In genomic region chr11:13207665-13208594, GRCh38 we compare ENCODE assay signal across 8 cellular contexts.
DNase-seq lines count a peak whose midpoint lies in the region; ATAC-seq and TF ChIP-seq lines count a peak whose summit lies in the region.

No MANE protein-coding gene starts in this region.

- H4K20me1 ChIP-seq in MM.1S (ENCODE audit: insufficient read depth, low read length), result no peaks in the 10 kb centered on the region

- peak overlapping the region; percentile 62 for H3K4me3 Mint-ChIP-seq in activated T-helper 2 cell treated with anti-CD3 and anti-CD28 coated beads, Interferon-gamma antibody, Interleukin-2, Interleukin-4, amounts not matched to agents 10 μg/mL and 5 μg/mL and 100 μg/mL, durations not matched to agents 14 hours and 24 hours and 36 hours (ENCODE audit: low read depth)

- H3K9me2 ChIP-seq in MM.1S (replicated peaks; ENCODE audit: insufficient read depth, low read length), result no peaks in the 10 kb centered on the region

- H3K27ac Mint-ChIP-seq in activated T-helper 2 cell treated with anti-CD3 and anti-CD28 coated beads, Interferon-gamma antibody, Interleukin-2, Interleukin-4, amounts not matched to agents 10 μg/mL and 5 μg/mL and 100 μg/mL, durations not matched to agents 14 hours and 24 hours and 36 hours, result peak overlapping the region; percentile 63

- no peak for ATAC-seq in HG03378 (IDR thresholded peaks at IDR 0.05; ENCODE audit: unreplicated experiment)

- intact Hi-C loops in activated T-helper 2 cell treated with anti-CD3 and anti-CD28 coated beads, Interferon-gamma antibody, Interleukin-2, Interleukin-4, amounts not matched to agents 10 μg/mL and 5 μg/mL and 100 μg/mL, durations not matched to agents 14 hours and 24 hours and 36 hours (cut with micrococcal nuclease), result loop anchor here (1.0 to 10.0 kb wide), 5 partner anchors 25 to 257 kb away; partner anchors contain the start of genes BMAL1 and BTBD10
- intact Hi-C loops in ovary (cut with DNase I) (loop anchor here in 1 of 4 donors (5.0 kb wide), 1 partner anchor 134 kb away; no protein-coding TSS in a partner anchor), lower leg skin (cut with DNase I; ENCODE audit: low total_unique reads) (no loop called here)

- H3K36me3 Mint-ChIP-seq in activated T-helper 2 cell treated with anti-CD3 and anti-CD28 coated beads, Interferon-gamma antibody, Interleukin-2, Interleukin-4, amounts not matched to agents 10 μg/mL and 5 μg/mL and 100 μg/mL, durations not matched to agents 14 hours and 24 hours and 36 hours (ENCODE audit: low read depth), result no peaks in the 10 kb centered on the region

- 8 to 15% (median 9%) methylated on average over 16 of the region's 16 CpGs for WGBS in ovary, 3 donors
- 28 to 29% methylated on average over 16 of the region's 16 CpGs for WGBS in lower leg skin, 2 donors

- H3K27me3 Mint-ChIP-seq in activated T-helper 2 cell treated with anti-CD3 and anti-CD28 coated beads, Interferon-gamma antibody, Interleukin-2, Interleukin-4, amounts not matched to agents 10 μg/mL and 5 μg/mL and 100 μg/mL, durations not matched to agents 14 hours and 24 hours and 36 hours (ENCODE audit: low read depth), result peaks cover 5% of the 10 kb centered on the region

- H3K4me3 ChIP-seq in MM.1S (ENCODE audit: low read length), result no peak overlapping the region
- H3K4me3 ChIP-seq in ovary, result peak overlapping the region; percentile 36
- H3K4me3 ChIP-seq in lower leg skin (ENCODE audit: low read depth, poor library complexity, severe bottlenecking), result no peak overlapping the region

- TF ChIP-seq CTCF in MM.1S (IDR thresholded peaks at IDR 0.05; ENCODE audit: low read length), result no peak
- no peak for TF ChIP-seq CTCF in ovary (IDR thresholded peaks at IDR 0.05)
- TF ChIP-seq CTCF in lower leg skin (IDR thresholded peaks at IDR 0.05), result no peak

- no peak overlapping the region for H2AFZ ChIP-seq in MM.1S (ENCODE audit: low read length)

- no peak for TF ChIP-seq EP300 in ovary (IDR thresholded peaks at IDR 0.05)

- no peak overlapping the region for H3K9ac ChIP-seq in MM.1S (ENCODE audit: low read length)

- H3K4me1 Mint-ChIP-seq in activated T-helper 2 cell treated with anti-CD3 and anti-CD28 coated beads, Interferon-gamma antibody, Interleukin-2, Interleukin-4, amounts not matched to agents 10 μg/mL and 5 μg/mL and 100 μg/mL, durations not matched to agents 14 hours and 24 hours and 36 hours (ENCODE audit: low read depth), result peaks cover 32% of the 10 kb centered on the region

- no peak overlapping the region for H3K27ac ChIP-seq in MM.1S (ENCODE audit: low read length)
- peak overlapping the region in 1 of 2 donors; percentile 61 for H3K27ac ChIP-seq in ovary

- TF ChIP-seq POLR2A in ovary (IDR thresholded peaks at IDR 0.05) (no peak), lower leg skin (IDR thresholded peaks at IDR 0.05) (no peak)

- no peaks in the 10 kb centered on the region for H3K9me3 Mint-ChIP-seq in activated T-helper 2 cell treated with anti-CD3 and anti-CD28 coated beads, Interferon-gamma antibody, Interleukin-2, Interleukin-4, amounts not matched to agents 10 μg/mL and 5 μg/mL and 100 μg/mL, durations not matched to agents 14 hours and 24 hours and 36 hours

- no peaks in the 10 kb centered on the region for H3K79me2 ChIP-seq in MM.1S (ENCODE audit: low read length)

- DNase-seq in COLO829 (ENCODE audit: low spot score) (peak; percentile 72), MM.1S (peak; percentile 8), foreskin melanocyte (peak; percentile 36), ovary (peak; percentile 27 to 52 (median 45)), lower leg skin (ENCODE audit: low spot score in 2 of 2) (no peak), occipital lobe (lab: John Stamatoyannopoulos, UW) (no peak)
- peak; percentile 20 for DNase-seq in activated T-helper 2 cell treated with anti-CD3 and anti-CD28 coated beads, Interferon-gamma antibody, Interleukin-2, Interleukin-4, amounts not matched to agents 10 μg/mL and 5 μg/mL and 100 μg/mL, durations not matched to agents 14 hours and 24 hours and 36 hours (ENCODE audit: low spot score)

- no peaks in the 10 kb centered on the region for H3K9me3 ChIP-seq in MM.1S (replicated peaks; ENCODE audit: insufficient read depth, low read length)
- H3K9me3 ChIP-seq in ovary, result no peaks in the 10 kb centered on the region

- no peak overlapping the region for H3K4me2 ChIP-seq in MM.1S (ENCODE audit: low read depth, low read length)

- H3K4me1 ChIP-seq in MM.1S (ENCODE audit: low read length) (no peaks in the 10 kb centered on the region), ovary (ENCODE audit: insufficient read depth) (peaks cover 3% of the 10 kb centered on the region)

- no peaks in the 10 kb centered on the region for H3K27me3 ChIP-seq in MM.1S (replicated peaks; ENCODE audit: insufficient read depth, low read length)
- no peaks in the 10 kb centered on the region for H3K27me3 ChIP-seq in ovary

- H3K36me3 ChIP-seq in MM.1S (replicated peaks; ENCODE audit: insufficient read depth, low read length) (no peaks in the 10 kb centered on the region), ovary (no peaks in the 10 kb centered on the region)

- no peaks in the 10 kb centered on the region for H3F3A ChIP-seq in MM.1S (ENCODE audit: insufficient read depth, low read length)

Comparison
In these comparisons a context has a peak if more than half of its experiments do, and no peak if none do; other contexts are left out.
1. DNase-seq: peak in COLO829 (single experiment), MM.1S (single experiment), activated T-helper 2 cell treated with anti-CD3 and anti-CD28 coated beads, Interferon-gamma antibody, Interleukin-2, Interleukin-4, amounts not matched to agents 10 μg/mL and 5 μg/mL and 100 μg/mL, durations not matched to agents 14 hours and 24 hours and 36 hours (single experiment), foreskin melanocyte (single experiment) and ovary (5 of 5); none in lower leg skin (0 of 2) and occipital lobe (single experiment).